In the genomic region with DNA sequence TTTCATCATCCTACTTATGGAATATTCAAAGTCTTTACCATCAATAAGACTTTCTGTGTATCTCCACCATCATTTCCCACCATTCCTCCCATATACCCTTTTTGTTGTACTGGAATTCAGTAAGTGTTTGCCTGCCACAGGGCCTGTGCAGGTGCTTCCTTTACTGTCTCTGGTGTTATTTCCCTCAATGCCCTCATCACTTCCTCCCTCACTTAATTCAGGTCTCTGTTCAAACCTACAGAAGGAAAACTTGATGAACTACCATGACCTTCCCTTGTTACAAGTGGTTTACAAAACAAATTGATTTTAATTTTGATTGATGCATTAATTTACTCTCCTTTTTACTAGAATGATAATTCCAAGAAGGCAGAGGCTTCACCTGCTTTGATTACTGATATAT, we compare ENCODE assay signal across 28 cellular contexts.
"Had no signal": no experiment of that assay in that cellular context is flagged by ENCODE, and none has a peak within 500 bp of the region (broad histone marks: within the 10 kb centered on the region; RNA-seq: fewer than 3 reads in every experiment).

No MANE protein-coding gene starts in this region.

- H3K27me3 ChIP-seq: adrenal gland, breast epithelium, cardiac muscle cell, colonic mucosa, heart left ventricle had no signal

- ATAC-seq: activated CD4-positive, alpha-beta T cell treated with anti-CD3 and anti-CD28 coated beads for 36 hours; activated CD8-positive, alpha-beta memory T cell treated with anti-CD3 and anti-CD28 coated beads, Interleukin-2, amount 10 ng/mL, durations not matched to agents 7 days and 5 days; activated CD8-positive, alpha-beta T cell treated with anti-CD3 and anti-CD28 coated beads, Interleukin-2, amount 10 ng/mL, durations not matched to agents 7 days and 5 days; activated naive CD8-positive, alpha-beta T cell treated with anti-CD3 and anti-CD28 coated beads, Interleukin-2, amount 50 U/mL, for 24 hours; esophagus mucosa; heart left ventricle had no signal

- DNase-seq: activated CD4-positive, alpha-beta memory T cell treated with anti-CD3 and anti-CD28 coated beads for 36 hours; activated CD4-positive, alpha-beta T cell treated with anti-CD3 and anti-CD28 coated beads for 36 hours; activated CD4-positive, alpha-beta T cell treated with anti-CD3 and anti-CD28 coated beads, Interleukin-2, amount 10 ng/mL, durations not matched to agents 24 days and 14 days; activated CD4-positive, CD25-positive, alpha-beta regulatory T cell; activated CD4-positive, CD25-positive, alpha-beta regulatory T cell treated with anti-CD3 and anti-CD28 coated beads, Interleukin-2, amount 50 U/mL, for 72 hours; activated CD8-positive, alpha-beta memory T cell treated with anti-CD3 and anti-CD28 coated beads, Interleukin-2, amount 10 ng/mL, durations not matched to agents 7 days and 5 days; activated CD8-positive, alpha-beta memory T cell treated with anti-CD3 and anti-CD28 coated beads, Interleukin-2, amount 50 U/mL, for 4 hours; activated CD8-positive, alpha-beta T cell treated with anti-CD3 and anti-CD28 coated beads, Interleukin-2, amount 10 ng/mL, durations not matched to agents 7 days and 5 days; activated effector memory CD4-positive, alpha-beta T cell treated with anti-CD3 and anti-CD28 coated beads, Interleukin-2, amount 50 U/mL, for 16 hours; activated naive CD4-positive, alpha-beta T cell treated with anti-CD3 and anti-CD28 coated beads for 36 hours; activated naive CD8-positive, alpha-beta T cell treated with anti-CD3 and anti-CD28 coated beads for 36 hours; activated naive CD8-positive, alpha-beta T cell treated with anti-CD3 and anti-CD28 coated beads, Interleukin-2, amount 50 U/mL, for 24 hours; activated T-cell treated with anti-CD3 and anti-CD28 coated beads, Interleukin-2, amount 50 U/mL, for 1 hour; activated T-cell treated with anti-CD3 and anti-CD28 coated beads, Interleukin-2, amount 50 U/mL, for 48 hours; adrenal gland; amygdala; aorta; central memory CD4-positive, alpha-beta T cell; cerebellar nuclear complex; colonic mucosa; effector CD8-positive, alpha-beta T cell; foreskin fibroblast; glutamatergic neuron; heart left ventricle; T-helper 2 cell had no signal

- H3K4me3 ChIP-seq: adrenal gland, breast epithelium, cardiac muscle cell, colonic mucosa, heart left ventricle had no signal

- H3K9me3 ChIP-seq: adrenal gland, breast epithelium, colonic mucosa, heart left ventricle had no signal

- H3K36me3 ChIP-seq: adrenal gland, breast epithelium, cardiac muscle cell, colonic mucosa, heart left ventricle had no signal

- H3K4me1 ChIP-seq: adrenal gland, breast epithelium, colonic mucosa, heart left ventricle had no signal

- H3K27ac ChIP-seq: adrenal gland, breast epithelium, cardiac muscle cell, colonic mucosa, heart left ventricle had no signal
